In the genomic region with DNA sequence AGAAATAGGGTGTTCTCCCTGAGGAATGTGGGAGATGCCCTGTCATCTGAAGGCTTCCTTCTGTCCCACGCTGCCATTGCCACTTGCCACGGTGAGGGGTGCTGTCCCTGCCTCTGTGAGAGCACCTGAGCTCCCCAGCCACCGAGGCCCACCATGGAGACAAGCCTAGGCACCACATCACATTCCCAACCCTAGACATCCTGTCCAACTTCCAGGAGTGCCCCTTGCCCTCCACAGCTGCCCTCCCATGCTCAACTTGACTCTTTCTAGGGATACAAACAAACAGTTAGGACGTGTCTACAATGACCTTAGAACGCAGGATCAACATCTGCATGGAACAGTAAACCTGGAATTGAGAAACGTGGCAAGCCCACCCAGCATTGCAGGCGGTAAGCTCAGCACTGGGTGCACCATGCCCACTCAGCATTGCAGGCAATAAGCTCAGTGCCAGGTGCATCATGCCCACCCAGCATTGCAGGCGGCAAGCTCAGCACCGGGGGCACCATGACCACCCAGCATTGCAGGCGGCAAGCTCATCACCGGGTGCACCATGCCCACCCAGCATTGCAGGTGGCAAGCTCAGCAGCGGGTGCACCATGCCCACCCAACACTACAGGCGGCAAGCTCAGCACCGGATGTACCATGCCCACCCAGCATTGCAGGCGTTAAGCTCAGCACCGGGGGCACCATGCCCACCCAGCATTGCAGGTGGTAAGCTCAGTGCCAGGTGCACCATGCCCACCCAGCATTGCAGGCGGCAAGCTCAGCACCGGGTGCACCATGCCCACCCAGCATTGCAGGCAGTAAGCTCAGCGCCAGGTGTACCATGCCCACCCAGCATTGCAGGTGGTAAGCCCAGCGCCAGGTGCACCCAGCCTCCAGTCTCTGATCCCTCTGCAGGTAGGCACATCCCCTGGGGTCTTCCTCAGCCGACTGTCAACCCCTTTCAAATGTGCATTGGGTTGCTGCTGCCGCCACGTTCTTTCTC, we compare ENCODE assay signal across 28 cellular contexts.
"Had no signal": no experiment of that assay in that cellular context is flagged by ENCODE, and none has a peak within 500 bp of the region (broad histone marks: within the 10 kb centered on the region; RNA-seq: fewer than 3 reads in every experiment).

No MANE protein-coding gene starts in this region.

- H3K9me3 Mint-ChIP-seq: effector memory CD8-positive, alpha-beta T cell; stimulated activated effector memory CD8-positive, alpha-beta T cell treated with anti-CD3 and anti-CD28 coated beads, Interleukin-12 subunit alpha, Interleukin-12 subunit beta, amount 100 ng/mL, for 72 hours had no signal

- H3K4me1 ChIP-seq: heart left ventricle, left ventricle myocardium inferior, lower lobe of right lung, neural progenitor cell, right lobe of liver, tibial nerve, upper lobe of right lung, uterus had no signal

- H3K27me3 ChIP-seq: hepatocyte, neural progenitor cell, ovary, right lobe of liver, tibial nerve, upper lobe of right lung, uterus had no signal

- H3K9ac ChIP-seq: neural progenitor cell had no signal

- H3K36me3 Mint-ChIP-seq: mesothelial cell of epicardium; naive thymus-derived CD4-positive, alpha-beta T cell; neural progenitor cell; stimulated activated effector memory CD8-positive, alpha-beta T cell treated with anti-CD3 and anti-CD28 coated beads, Interleukin-12 subunit alpha, Interleukin-12 subunit beta, amount 100 ng/mL, for 72 hours had no signal

- DNase-seq: cortex of kidney; effector memory CD8-positive, alpha-beta T cell; erythroblast; heart left ventricle; left cardiac atrium; left ventricle myocardium inferior; lower lobe of right lung; mucosa of descending colon; naive thymus-derived CD4-positive, alpha-beta T cell; nucleus accumbens; ovary; retina; right lobe of liver; small intestine; stimulated activated CD4-positive, alpha-beta T cell treated with anti-CD3 and anti-CD28 coated beads, Interleukin-12 subunit alpha, Interleukin-12 subunit beta, amount 100 ng/mL, for 4 hours; stimulated activated CD4-positive, alpha-beta T cell treated with anti-CD3 and anti-CD28 coated beads, Interleukin-1b, Interleukin-23, amount 100 ng/mL, for 48 hours; stimulated activated CD4-positive, alpha-beta T cell treated with anti-CD3 and anti-CD28 coated beads, Interleukin-4, amount 100 ng/mL, for 1 hour; stimulated activated naive CD4-positive, alpha-beta T cell treated with Interleukin-2 at 50 U/mL for 16 hours; substantia nigra; upper lobe of right lung; uterus had no signal

- H3K4me3 ChIP-seq: heart left ventricle, hepatocyte, left ventricle myocardium inferior, lower lobe of right lung, mucosa of descending colon, neural progenitor cell, ovary, right lobe of liver, thoracic aorta, tibial nerve, upper lobe of right lung, uterus had no signal

- H3K4me1 Mint-ChIP-seq: mesothelial cell of epicardium; naive thymus-derived CD4-positive, alpha-beta T cell; nephron; neural progenitor cell; stimulated activated effector memory CD8-positive, alpha-beta T cell treated with anti-CD3 and anti-CD28 coated beads, Interleukin-12 subunit alpha, Interleukin-12 subunit beta, amount 100 ng/mL, for 72 hours had no signal

- H3K27ac ChIP-seq: heart left ventricle, hepatocyte, left ventricle myocardium inferior, lower lobe of right lung, neural progenitor cell, ovary, right lobe of liver, thoracic aorta, tibial nerve, upper lobe of right lung, uterus had no signal

- H3K36me3 ChIP-seq: heart left ventricle, left ventricle myocardium inferior, lower lobe of right lung, neural progenitor cell, ovary, right lobe of liver, thoracic aorta, tibial nerve, upper lobe of right lung, uterus had no signal

- H3K9me3 ChIP-seq: lower lobe of right lung, mucosa of descending colon, ovary, right lobe of liver, thoracic aorta, upper lobe of right lung, uterus had no signal

- ATAC-seq: effector memory CD8-positive, alpha-beta T cell; heart left ventricle; left cardiac atrium; lower lobe of right lung; mucosa of descending colon; naive thymus-derived CD4-positive, alpha-beta T cell; right lobe of liver; stimulated activated effector memory CD8-positive, alpha-beta T cell treated with anti-CD3 and anti-CD28 coated beads, Interleukin-12 subunit alpha, Interleukin-12 subunit beta, amount 100 ng/mL, for 72 hours; upper lobe of right lung had no signal

- H3K4me2 ChIP-seq: hepatocyte, neural progenitor cell had no signal

- H3K27ac Mint-ChIP-seq: effector memory CD8-positive, alpha-beta T cell; mesothelial cell of epicardium; naive thymus-derived CD4-positive, alpha-beta T cell; nephron; neural progenitor cell; stimulated activated effector memory CD8-positive, alpha-beta T cell treated with anti-CD3 and anti-CD28 coated beads, Interleukin-12 subunit alpha, Interleukin-12 subunit beta, amount 100 ng/mL, for 72 hours had no signal

- H2AFZ ChIP-seq: hepatocyte, neural progenitor cell had no signal

- H3K4me3 Mint-ChIP-seq: effector memory CD8-positive, alpha-beta T cell; mesothelial cell of epicardium; naive thymus-derived CD4-positive, alpha-beta T cell; nephron; neural progenitor cell; stimulated activated effector memory CD8-positive, alpha-beta T cell treated with anti-CD3 and anti-CD28 coated beads, Interleukin-12 subunit alpha, Interleukin-12 subunit beta, amount 100 ng/mL, for 72 hours had no signal
